ENCODE assay signal across 23 cellular contexts in the genomic region with DNA sequence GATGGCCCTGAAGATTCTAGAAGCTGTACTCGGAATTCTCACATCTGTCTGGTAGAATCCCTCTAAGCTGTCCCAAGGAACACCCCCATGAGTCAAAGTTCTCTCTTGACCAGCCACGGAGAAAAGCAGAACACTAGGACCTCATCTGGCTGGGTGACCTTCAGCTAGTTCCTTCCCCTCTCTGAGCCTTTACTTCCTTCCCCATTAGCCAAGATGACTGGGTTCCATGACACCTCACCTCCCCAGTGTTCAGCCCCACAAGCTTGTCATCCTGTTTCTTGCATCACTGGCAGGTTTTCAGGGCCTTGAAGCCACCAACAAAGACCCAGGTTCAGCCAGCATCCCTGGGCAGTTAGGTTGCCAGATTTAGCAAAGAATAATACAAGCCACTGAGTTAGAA. TPM values are rescaled to one million over a fixed set of nuclear protein-coding genes. Genes with fewer than 3 reads are reported as not detected.
"Had no signal": no experiment of that assay in that cellular context is flagged by ENCODE, and none has a peak within 500 bp of the region (broad histone marks: within the 10 kb centered on the region; RNA-seq: fewer than 3 reads in every experiment).

No MANE protein-coding gene starts in this region.

- ATAC-seq: activated CD4-positive, alpha-beta T cell treated with anti-CD3 and anti-CD28 coated beads for 36 hours; activated T-helper 17 cell treated with anti-CD3 and anti-CD28 coated beads, Interleukin-2, amount 50 U/mL, for 72 hours; Panc1; Right ventricle myocardium inferior; SK-N-SH treated with all-trans-retinoic acid at 6 μM for 48 hours had no signal

- DNase-seq: activated CD4-positive, alpha-beta memory T cell treated with anti-CD3 and anti-CD28 coated beads, Interleukin-2, amount 10 ng/mL, durations not matched to agents 7 days and 5 days; activated CD4-positive, alpha-beta T cell treated with anti-CD3 and anti-CD28 coated beads for 36 hours; activated CD4-positive, alpha-beta T cell treated with anti-CD3 and anti-CD28 coated beads, Interleukin-2, amount 50 U/mL, for 1 hour; activated gamma-delta T cell; activated naive CD4-positive, alpha-beta T cell treated with anti-CD3 and anti-CD28 coated beads for 36 hours; activated naive CD8-positive, alpha-beta T cell treated with anti-CD3 and anti-CD28 coated beads for 36 hours; activated T-cell treated with anti-CD3 and anti-CD28 coated beads for 4 hours; activated T-cell treated with anti-CD3 and anti-CD28 coated beads, Interleukin-2, amount 50 U/mL, for 48 hours; KG1; NCI-H1436 treated with DMSO at 0.1 percent for 48 hours; NCI-H187; NCI-H2081; NCI-H510A treated with DMSO at 0.1 percent for 48 hours; NCI-H69; NK-92 treated with Interleukin-12 subunit alpha and Interleukin-12 subunit beta, amount 100 ng/mL, for 24 hours; OCI-M1 had no signal

- H3K4me3 ChIP-seq: SJSA1 had no signal

- H3K27me3 ChIP-seq: SJSA1 had no signal

- H3K27ac ChIP-seq: SJSA1, VCaP had no signal

- H3K4me1 ChIP-seq: SJSA1 had no signal

- H3K36me3 ChIP-seq: SJSA1 had no signal

- H3K9me3 ChIP-seq: SJSA1 had no signal

RNA-seq across cellular contexts. Expression of a gene that starts 47.8 kb away (rescaled TPM):
- total RNA-seq: activated CD4-positive, alpha-beta T cell treated with anti-CD3 and anti-CD28 coated beads for 36 hours; activated naive CD4-positive, alpha-beta T cell treated with anti-CD3 and anti-CD28 coated beads for 36 hours; activated naive CD8-positive, alpha-beta T cell treated with anti-CD3 and anti-CD28 coated beads for 36 hours; activated T-helper 17 cell treated with anti-CD3 and anti-CD28 coated beads, Interleukin-2, amount 50 U/mL, for 72 hours; SJSA1 had no signal
- polyA plus RNA-seq: IgD-negative memory B cell had no signal
